Comparison of ENCODE assay signal across 1 cellular context in genomic region chr2:33477473-33478468, GRCh38.
TF ChIP-seq lines count a peak whose summit lies in the region.

No MANE protein-coding gene starts in this region.

TF ChIP-seq in K562, 482 proteins besides CTCF, POLR2A, EP300 and RAD21 (continued from another document and continues in another):
- TF ChIP-seq ATF3 (IDR thresholded peaks at IDR 0.05) (peak; percentile 90), ATF3 (CRISPR knock-in tag; conservative IDR thresholded peaks at IDR 0.05) (no peak), MGA (IDR thresholded peaks at IDR 0.05) (peak; percentile 75), TEAD4 (IDR thresholded peaks at IDR 0.05; ENCODE audit: low read length) (peak; percentile 74; the same call in 1 of the 2 replicates), TEAD4 (CRISPR knock-in tag; IDR thresholded peaks at IDR 0.05; ENCODE audit: borderline replicate concordance) (no peak), RB1 (IDR thresholded peaks at IDR 0.05; ENCODE audit: low read depth) (no peak), ZNF780A (CRISPR knock-in tag; IDR thresholded peaks at IDR 0.05) (no peak), IRF2 (CRISPR knock-in tag; IDR thresholded peaks at IDR 0.05) (no peak), ATF7 (IDR thresholded peaks at IDR 0.05) (peak; percentile 96), PML (IDR thresholded peaks at IDR 0.05; ENCODE audit: low read length) (peak; percentile 45; the same call in 1 of the 2 replicates), KLF6 (CRISPR knock-in tag; IDR thresholded peaks at IDR 0.05; ENCODE audit: borderline replicate concordance) (no peak), BCOR (IDR thresholded peaks at IDR 0.05) (no peak), RFX7 (CRISPR knock-in tag; IDR thresholded peaks at IDR 0.05) (no peak), SIX5 (IDR thresholded peaks at IDR 0.05; ENCODE audit: borderline replicate concordance in 1 of 2, insufficient read depth in 1 of 2, low read depth in 1 of 2, low read length in 2 of 2) (no peak), SMARCE1 (IDR thresholded peaks at IDR 0.05) (peak; percentile 75; the same call in 1 of the 2 replicates), ZNF668 (CRISPR knock-in tag; IDR thresholded peaks at IDR 0.05) (no peak), THRB (CRISPR knock-in tag; conservative IDR thresholded peaks at IDR 0.05) (no peak), ZNF12 (CRISPR knock-in tag; IDR thresholded peaks at IDR 0.05) (0 out of 2 replicates have a peak, but pooled peaks have one; percentile 76), JUN (IDR thresholded peaks at IDR 0.05; ENCODE audit: borderline replicate concordance, low read depth, low read length) (peak; percentile 67), JUN (CRISPR knock-in tag; IDR thresholded peaks at IDR 0.05; ENCODE audit: borderline replicate concordance) (no peak; the same call in 1 of the 2 replicates), BRD9 (IDR thresholded peaks at IDR 0.05; ENCODE audit: low read depth, partially characterized antibody) (no peak), HDAC2 (IDR thresholded peaks at IDR 0.05) (no peak), MYC (IDR thresholded peaks at IDR 0.05; ENCODE audit: low read depth, low read length) (peak; percentile 61; the same call in 1 of the 2 replicates), MYC (CRISPR knock-in tag; IDR thresholded peaks at IDR 0.05; ENCODE audit: borderline replicate concordance, low read depth) (no peak), NFE2 (IDR thresholded peaks at IDR 0.05; ENCODE audit: low read depth) (peak; percentile 56; the same call in 1 of the 2 replicates), ZNF57 (CRISPR knock-in tag; IDR thresholded peaks at IDR 0.05) (no peak), TSC22D4 (tag; IDR thresholded peaks at IDR 0.05) (no peak), ZNF699 (CRISPR knock-in tag; IDR thresholded peaks at IDR 0.05; ENCODE audit: insufficient replicate concordance) (no peak), CREBBP (IDR thresholded peaks at IDR 0.05; ENCODE audit: low read depth, low read length) (no peak), SP1 (CRISPR knock-in tag; IDR thresholded peaks at IDR 0.05) (no peak), ZNF584 (CRISPR knock-in tag; IDR thresholded peaks at IDR 0.05; ENCODE audit: low read depth) (peak; percentile 69), DPF2 (IDR thresholded peaks at IDR 0.05) (peak; percentile 68)
- TF ChIP-seq, protein P1, sequence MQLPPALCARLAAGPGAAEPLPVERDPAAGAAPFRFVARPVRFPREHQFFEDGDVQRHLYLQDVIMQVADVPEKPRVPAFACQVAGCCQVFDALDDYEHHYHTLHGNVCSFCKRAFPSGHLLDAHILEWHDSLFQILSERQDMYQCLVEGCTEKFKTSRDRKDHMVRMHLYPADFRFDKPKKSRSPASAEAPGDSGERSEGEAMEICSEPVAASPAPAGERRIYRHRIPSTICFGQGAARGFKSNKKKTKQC (CRISPR knock-in tag; IDR thresholded peaks at IDR 0.05): peak; percentile 20; the same call in 1 of the 2 replicates
- TF ChIP-seq, protein P2, sequence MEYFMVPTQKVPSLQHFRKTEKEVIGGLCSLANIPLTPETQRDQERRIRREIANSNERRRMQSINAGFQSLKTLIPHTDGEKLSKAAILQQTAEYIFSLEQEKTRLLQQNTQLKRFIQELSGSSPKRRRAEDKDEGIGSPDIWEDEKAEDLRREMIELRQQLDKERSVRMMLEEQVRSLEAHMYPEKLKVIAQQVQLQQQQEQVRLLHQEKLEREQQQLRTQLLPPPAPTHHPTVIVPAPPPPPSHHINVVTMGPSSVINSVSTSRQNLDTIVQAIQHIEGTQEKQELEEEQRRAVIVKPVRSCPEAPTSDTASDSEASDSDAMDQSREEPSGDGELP (CRISPR knock-in tag; IDR thresholded peaks at IDR 0.05; ENCODE audit: borderline replicate concordance): peak; percentile 18; the same call in 1 of the 2 replicates
- TF ChIP-seq, protein P3, sequence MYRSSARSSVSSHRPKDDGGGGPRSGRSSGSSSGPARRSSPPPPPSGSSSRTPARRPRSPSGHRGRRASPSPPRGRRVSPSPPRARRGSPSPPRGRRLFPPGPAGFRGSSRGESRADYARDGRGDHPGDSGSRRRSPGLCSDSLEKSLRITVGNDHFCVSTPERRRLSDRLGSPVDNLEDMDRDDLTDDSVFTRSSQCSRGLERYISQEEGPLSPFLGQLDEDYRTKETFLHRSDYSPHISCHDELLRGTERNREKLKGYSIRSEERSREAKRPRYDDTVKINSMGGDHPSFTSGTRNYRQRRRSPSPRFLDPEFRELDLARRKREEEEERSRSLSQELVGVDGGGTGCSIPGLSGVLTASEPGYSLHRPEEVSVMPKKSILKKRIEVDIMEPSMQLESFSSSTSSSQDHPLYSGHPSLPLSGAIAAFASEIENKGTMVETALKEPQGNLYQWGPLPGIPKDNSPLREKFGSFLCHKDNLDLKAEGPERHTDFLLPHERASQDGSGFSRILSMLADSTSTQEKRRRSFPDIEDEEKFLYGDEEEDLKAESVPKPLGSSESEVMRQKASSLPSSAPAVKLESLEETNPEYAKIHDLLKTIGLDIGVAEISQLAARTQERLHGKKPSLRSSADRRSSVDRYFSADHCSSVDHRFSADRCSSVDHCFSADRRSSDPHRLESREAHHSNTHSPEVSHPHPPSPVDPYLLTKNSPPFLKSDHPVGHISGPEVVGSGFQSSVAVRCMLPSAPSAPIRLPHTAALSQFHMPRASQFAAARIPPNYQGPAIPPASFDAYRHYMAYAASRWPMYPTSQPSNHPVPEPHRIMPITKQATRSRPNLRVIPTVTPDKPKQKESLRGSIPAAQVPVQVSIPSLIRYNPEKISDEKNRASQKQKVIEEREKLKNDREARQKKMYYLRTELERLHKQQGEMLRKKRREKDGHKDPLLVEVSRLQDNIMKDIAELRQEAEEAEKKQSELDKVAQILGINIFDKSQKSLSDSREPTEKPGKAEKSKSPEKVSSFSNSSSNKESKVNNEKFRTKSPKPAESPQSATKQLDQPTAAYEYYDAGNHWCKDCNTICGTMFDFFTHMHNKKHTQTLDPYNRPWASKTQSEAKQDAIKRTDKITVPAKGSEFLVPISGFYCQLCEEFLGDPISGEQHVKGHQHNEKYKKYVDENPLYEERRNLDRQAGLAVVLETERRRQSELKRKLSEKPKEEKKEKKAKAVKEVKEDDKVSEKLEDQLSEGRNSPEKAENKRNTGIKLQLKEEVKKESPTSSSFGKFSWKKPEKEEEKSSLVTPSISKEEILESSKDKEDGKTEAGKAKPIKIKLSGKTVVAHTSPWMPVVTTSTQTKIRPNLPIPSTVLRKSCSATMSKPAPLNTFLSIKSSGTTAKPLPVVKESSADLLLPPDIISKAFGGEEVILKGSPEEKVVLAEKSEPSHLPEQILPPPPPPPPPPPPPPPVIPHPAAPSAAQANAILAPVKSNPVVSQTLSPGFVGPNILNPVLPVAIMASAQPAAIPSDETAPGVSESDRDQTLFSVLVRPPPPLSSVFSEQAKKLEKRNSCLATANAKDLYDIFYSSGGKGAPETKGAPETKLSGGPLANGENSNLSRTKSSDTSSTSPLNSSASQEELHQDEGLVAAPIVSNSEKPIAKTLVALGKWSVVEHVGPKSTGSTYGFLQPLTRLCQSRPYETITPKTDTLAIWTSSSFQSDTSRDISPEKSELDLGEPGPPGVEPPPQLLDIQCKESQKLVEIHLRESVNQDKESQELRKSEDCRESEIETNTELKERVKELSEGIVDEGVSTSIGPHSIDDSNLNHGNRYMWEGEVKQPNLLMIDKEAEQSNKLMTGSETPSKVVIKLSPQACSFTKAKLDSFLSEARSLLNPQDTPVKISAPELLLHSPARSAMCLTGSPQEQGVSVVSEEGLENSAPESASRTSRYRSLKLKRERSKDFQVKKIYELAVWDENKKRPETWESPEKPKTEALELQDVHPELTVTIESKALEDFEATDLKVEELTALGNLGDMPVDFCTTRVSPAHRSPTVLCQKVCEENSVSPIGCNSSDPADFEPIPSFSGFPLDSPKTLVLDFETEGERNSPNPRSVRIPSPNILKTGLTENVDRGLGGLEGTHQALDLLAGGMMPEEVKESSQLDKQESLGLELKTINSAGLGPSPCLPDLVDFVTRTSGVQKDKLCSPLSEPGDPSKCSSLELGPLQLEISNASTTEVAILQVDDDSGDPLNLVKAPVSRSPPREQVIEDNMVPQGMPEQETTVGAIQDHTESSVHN (IDR thresholded peaks at IDR 0.05; ENCODE audit: borderline replicate concordance in 1 of 2, low read depth in 1 of 2): 0 out of 4 replicates have a peak, but pooled peaks of 1 of the 2 experiments have one; percentile 35
- TF ChIP-seq, protein P4, sequence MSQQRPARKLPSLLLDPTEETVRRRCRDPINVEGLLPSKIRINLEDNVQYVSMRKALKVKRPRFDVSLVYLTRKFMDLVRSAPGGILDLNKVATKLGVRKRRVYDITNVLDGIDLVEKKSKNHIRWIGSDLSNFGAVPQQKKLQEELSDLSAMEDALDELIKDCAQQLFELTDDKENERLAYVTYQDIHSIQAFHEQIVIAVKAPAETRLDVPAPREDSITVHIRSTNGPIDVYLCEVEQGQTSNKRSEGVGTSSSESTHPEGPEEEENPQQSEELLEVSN (IDR thresholded peaks at IDR 0.05; ENCODE audit: borderline replicate concordance in 1 of 2, extremely low read depth in 1 of 2, insufficient read depth in 1 of 2, insufficient read length in 1 of 2, low read depth in 1 of 2, low read length in 1 of 2, poor library complexity in 1 of 2, severe bottlenecking in 1 of 2): peak; percentile 6 to 61
